Comparison of ENCODE assay signal across 25 cellular contexts in the genomic region with DNA sequence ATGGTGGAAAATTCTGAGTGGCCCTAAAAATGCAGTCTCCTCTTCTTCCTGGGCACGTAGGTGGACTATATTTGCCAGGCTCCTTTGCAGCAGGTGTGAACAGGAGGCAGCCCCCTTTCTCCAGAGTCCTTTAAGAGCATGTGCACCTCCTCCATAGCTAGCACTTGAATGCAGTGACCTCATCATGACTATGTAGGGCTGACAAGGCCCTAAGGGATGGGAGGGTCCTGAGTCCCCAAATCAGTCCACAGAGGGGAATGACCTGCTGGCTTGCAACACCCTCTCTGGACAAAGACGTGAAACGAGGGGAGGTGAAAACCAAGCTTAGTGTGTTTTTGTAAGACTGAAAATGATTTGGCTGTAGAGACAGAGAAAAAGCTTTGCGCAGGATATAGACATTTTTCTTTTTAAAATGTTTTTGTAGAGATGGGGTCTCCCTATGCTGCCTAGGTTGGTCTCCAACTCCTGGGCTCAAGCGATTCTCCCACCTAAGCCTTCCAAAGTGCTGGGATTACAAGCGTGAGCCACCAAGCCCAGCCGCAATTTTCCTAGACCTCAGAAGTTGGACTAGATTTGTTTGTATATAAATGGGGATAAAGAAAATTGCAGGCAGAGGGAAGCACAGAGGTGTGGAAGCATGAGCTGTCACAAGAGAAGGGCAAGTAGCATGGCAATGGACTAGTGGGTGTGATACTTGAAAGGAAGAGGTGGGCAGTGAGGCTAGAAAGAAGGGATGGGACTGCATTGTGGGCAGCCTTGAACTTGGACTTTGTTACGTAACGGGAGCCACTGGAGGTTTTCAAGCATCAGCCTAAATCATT. TPM values are rescaled to one million over a fixed set of nuclear protein-coding genes. Genes with fewer than 3 reads are reported as not detected.
DNase-seq lines count a peak whose midpoint lies in the region; ATAC-seq and TF ChIP-seq lines count a peak whose summit lies in the region.
"Had no signal": no experiment of that assay in that cellular context is flagged by ENCODE, and none has a peak within 500 bp of the region (broad histone marks: within the 10 kb centered on the region; RNA-seq: fewer than 3 reads in every experiment).

No MANE protein-coding gene starts in this region.

- CTCF ChIA-PET in HEK293 (lab: Yijun Ruan, JAX) = interaction anchor here (2.9 to 5.6 kb wide), 2 partner anchors 31 to 87 kb away, joined by 18 to 48 read pairs; no protein-coding TSS in a partner anchor

- TF ChIP-seq CTCF in HEK293 (tag by site-specific recombination; IDR thresholded peaks at IDR 0.05) = no peak

- POLR2A ChIA-PET in HEK293 (lab: Yijun Ruan, JAX) = no interaction called here

- peaks cover 16% of the 10 kb centered on the region for H3K4me1 ChIP-seq in HEK293 (ENCODE audit: control insufficient read depth, insufficient read depth, low read length)

- H3K4me3 ChIP-seq in HEK293 (ENCODE audit: low read depth, low read length) = no peak overlapping the region
- H3K4me3 ChIP-seq: breast epithelium had no signal

- ATAC-seq in GM21367 (IDR thresholded peaks at IDR 0.05; ENCODE audit: unreplicated experiment) (no peak), GM19328 (IDR thresholded peaks at IDR 0.05; ENCODE audit: unreplicated experiment) (no peak)
- ATAC-seq: activated T-helper 17 cell treated with anti-CD3 and anti-CD28 coated beads, Interleukin-2, amount 50 U/mL, for 72 hours; left colon; stimulated activated naive B cell treated with anti-CD40 and anti-IgM and Interleukin-4, amounts not matched to agents 10 μg/mL and 1 μg/mL and 100 μg/mL, for 72 hours had no signal

- no peak overlapping the region for H3K27ac ChIP-seq in HEK293 (ENCODE audit: extremely low read depth, low read depth, low read length)
- H3K27ac ChIP-seq: breast epithelium had no signal

- peak; percentile 35 for DNase-seq in A172 (ENCODE audit: low spot score)
- peak; percentile 11 for DNase-seq in amniotic epithelial cell (ENCODE audit: low read depth)
- peak; percentile 2 for DNase-seq in kidney tubule cell (ENCODE audit: low spot score)
- DNase-seq in T-helper 9 cell = no peak
- no peak for DNase-seq in iPS-NIHi7 (ENCODE audit: extremely low spot score)
- DNase-seq: activated CD4-positive, alpha-beta T cell treated with anti-CD3 and anti-CD28 coated beads for 48 hours; activated naive CD4-positive, alpha-beta T cell treated with anti-CD3 and anti-CD28 coated beads, Interleukin-2, amount 50 U/mL, for 16 hours; amygdala; BE2C; CD8-positive, alpha-beta memory T cell; hypothalamus; immature natural killer cell; left colon; NCI-H1105; NCI-H1930; NCI-H526 treated with DMSO at 0.1 percent for 48 hours; SHP77 treated with DMSO at 0.1 percent for 48 hours; stimulated activated naive B cell treated with anti-CD40 and anti-IgM and Interleukin-4, amounts not matched to agents 10 μg/mL and 1 μg/mL and 100 μg/mL, for 72 hours had no signal

- H3K9me3 ChIP-seq in HEK293 (ENCODE audit: control insufficient read depth, insufficient read depth, low read depth, low read length) = no peaks in the 10 kb centered on the region
- H3K9me3 ChIP-seq: BE2C, breast epithelium had no signal

- peaks cover 17 to 68% of the 10 kb centered on the region in 2 experiments for H3K36me3 ChIP-seq in HEK293 (ENCODE audit: control insufficient read depth in 2 of 2, insufficient read depth in 1 of 2, low read length in 2 of 2)
- H3K36me3 ChIP-seq: BE2C had no signal

TF ChIP-seq in HEK293, 187 proteins besides CTCF, POLR2A, EP300 and RAD21:
- TF ChIP-seq ZFHX2 (tag by site-specific recombination; conservative IDR thresholded peaks at IDR 0.05) = peak; percentile 81
- peak; percentile 70; the same call in 1 of the 2 replicates for TF ChIP-seq EGR2 (tag by site-specific recombination; IDR thresholded peaks at IDR 0.05; ENCODE audit: low read depth)
- no peak for TF ChIP-seq GLIS1 (tag by site-specific recombination; IDR thresholded peaks at IDR 0.05)
- TF ChIP-seq, protein P1, sequence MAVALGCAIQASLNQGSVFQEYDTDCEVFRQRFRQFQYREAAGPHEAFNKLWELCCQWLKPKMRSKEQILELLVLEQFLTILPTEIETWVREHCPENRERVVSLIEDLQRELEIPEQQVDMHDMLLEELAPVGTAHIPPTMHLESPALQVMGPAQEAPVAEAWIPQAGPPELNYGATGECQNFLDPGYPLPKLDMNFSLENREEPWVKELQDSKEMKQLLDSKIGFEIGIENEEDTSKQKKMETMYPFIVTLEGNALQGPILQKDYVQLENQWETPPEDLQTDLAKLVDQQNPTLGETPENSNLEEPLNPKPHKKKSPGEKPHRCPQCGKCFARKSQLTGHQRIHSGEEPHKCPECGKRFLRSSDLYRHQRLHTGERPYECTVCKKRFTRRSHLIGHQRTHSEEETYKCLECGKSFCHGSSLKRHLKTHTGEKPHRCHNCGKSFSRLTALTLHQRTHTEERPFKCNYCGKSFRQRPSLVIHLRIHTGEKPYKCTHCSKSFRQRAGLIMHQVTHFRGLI (tag by site-specific recombination; IDR thresholded peaks at IDR 0.05) = peak; percentile 91
- TF ChIP-seq, protein P2, sequence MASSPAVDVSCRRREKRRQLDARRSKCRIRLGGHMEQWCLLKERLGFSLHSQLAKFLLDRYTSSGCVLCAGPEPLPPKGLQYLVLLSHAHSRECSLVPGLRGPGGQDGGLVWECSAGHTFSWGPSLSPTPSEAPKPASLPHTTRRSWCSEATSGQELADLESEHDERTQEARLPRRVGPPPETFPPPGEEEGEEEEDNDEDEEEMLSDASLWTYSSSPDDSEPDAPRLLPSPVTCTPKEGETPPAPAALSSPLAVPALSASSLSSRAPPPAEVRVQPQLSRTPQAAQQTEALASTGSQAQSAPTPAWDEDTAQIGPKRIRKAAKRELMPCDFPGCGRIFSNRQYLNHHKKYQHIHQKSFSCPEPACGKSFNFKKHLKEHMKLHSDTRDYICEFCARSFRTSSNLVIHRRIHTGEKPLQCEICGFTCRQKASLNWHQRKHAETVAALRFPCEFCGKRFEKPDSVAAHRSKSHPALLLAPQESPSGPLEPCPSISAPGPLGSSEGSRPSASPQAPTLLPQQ (tag by site-specific recombination; IDR thresholded peaks at IDR 0.05) = no peak

RNA-seq across cellular contexts. Expression of gene LONRF2, which starts 28.8 kb away (rescaled TPM):
- total RNA-seq in A172 (2014; rRNA removed; shearing (Covaris generic)) = 5.0 and 6.0 TPM in 2 replicates
- total RNA-seq: lung microvascular endothelial cell, MCF 10A had no signal

Comparison
In these comparisons a context has a peak if more than half of its experiments do, and no peak if none do; other contexts are left out.
1. DNase-seq: peak in A172 (single experiment), amniotic epithelial cell (single experiment) and kidney tubule cell (single experiment); none in T-helper 9 cell (single experiment) and iPS-NIHi7 (single experiment).